Comparison of ENCODE assay signal across 2 cellular contexts in the genomic region with DNA sequence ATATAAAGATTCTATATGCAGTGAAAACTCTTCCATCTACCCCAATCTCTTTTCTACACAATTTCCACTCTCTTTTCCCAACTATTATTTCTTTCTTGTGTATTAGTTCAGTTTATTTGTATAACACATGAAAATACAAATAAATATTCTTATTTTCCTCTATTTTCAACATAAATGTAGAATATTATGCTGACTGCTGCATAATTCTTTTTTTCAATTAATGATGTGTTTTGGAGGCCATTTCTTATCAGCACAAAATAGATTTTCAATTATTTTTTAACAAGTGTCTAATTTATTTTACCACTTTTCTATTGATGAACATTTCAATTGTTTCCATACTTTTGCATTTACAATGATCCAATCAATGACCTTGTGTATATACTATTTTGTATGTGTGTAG.
TF ChIP-seq lines count a peak whose summit lies in the region.

No MANE protein-coding gene starts in this region.

TF ChIP-seq in HepG2, 621 proteins besides CTCF, POLR2A, EP300 and RAD21 (continued from another document):
- peak; percentile 45 to 85; a peak in 3 of 4 replicates for TF ChIP-seq MAFK (conservative IDR thresholded peaks at IDR 0.05 in 1 of 2, IDR thresholded peaks at IDR 0.05 in 1 of 2; ENCODE audit: low read length in 2 of 2)
- TF ChIP-seq NFYC (CRISPR knock-in tag; IDR thresholded peaks at IDR 0.05): no peak

TF ChIP-seq in SK-N-SH treated with all-trans-retinoic acid at 6 μM for 48 hours, 23 proteins besides CTCF, POLR2A, EP300 and RAD21 (continued from another document):
- TF ChIP-seq CREB5 (CRISPR knock-in tag; IDR thresholded peaks at IDR 0.05; ENCODE audit: low read depth) (no peak), ZFP30 (CRISPR knock-in tag; IDR thresholded peaks at IDR 0.05) (no peak), PPARA (CRISPR knock-in tag; IDR thresholded peaks at IDR 0.05; ENCODE audit: borderline replicate concordance) (no peak), ZC3H10 (CRISPR knock-in tag; IDR thresholded peaks at IDR 0.05) (no peak), SNAI2 (CRISPR knock-in tag; IDR thresholded peaks at IDR 0.05) (no peak), GLIS3 (CRISPR knock-in tag; IDR thresholded peaks at IDR 0.05) (no peak), ZNF70 (CRISPR knock-in tag; IDR thresholded peaks at IDR 0.05) (no peak), CSDC2 (CRISPR knock-in tag; IDR thresholded peaks at IDR 0.05) (no peak), ESRRG (CRISPR knock-in tag; IDR thresholded peaks at IDR 0.05) (no peak), ARNTL (CRISPR knock-in tag; IDR thresholded peaks at IDR 0.05; ENCODE audit: borderline replicate concordance, low read depth) (no peak), TCF4 (CRISPR knock-in tag; IDR thresholded peaks at IDR 0.05; ENCODE audit: borderline replicate concordance) (no peak), ZFP3 (CRISPR knock-in tag; IDR thresholded peaks at IDR 0.05) (no peak), TOX (CRISPR knock-in tag; IDR thresholded peaks at IDR 0.05; ENCODE audit: borderline replicate concordance) (no peak), ZNF8 (CRISPR knock-in tag; IDR thresholded peaks at IDR 0.05) (no peak), RARB (CRISPR knock-in tag; IDR thresholded peaks at IDR 0.05) (no peak)
- TF ChIP-seq, protein P1, sequence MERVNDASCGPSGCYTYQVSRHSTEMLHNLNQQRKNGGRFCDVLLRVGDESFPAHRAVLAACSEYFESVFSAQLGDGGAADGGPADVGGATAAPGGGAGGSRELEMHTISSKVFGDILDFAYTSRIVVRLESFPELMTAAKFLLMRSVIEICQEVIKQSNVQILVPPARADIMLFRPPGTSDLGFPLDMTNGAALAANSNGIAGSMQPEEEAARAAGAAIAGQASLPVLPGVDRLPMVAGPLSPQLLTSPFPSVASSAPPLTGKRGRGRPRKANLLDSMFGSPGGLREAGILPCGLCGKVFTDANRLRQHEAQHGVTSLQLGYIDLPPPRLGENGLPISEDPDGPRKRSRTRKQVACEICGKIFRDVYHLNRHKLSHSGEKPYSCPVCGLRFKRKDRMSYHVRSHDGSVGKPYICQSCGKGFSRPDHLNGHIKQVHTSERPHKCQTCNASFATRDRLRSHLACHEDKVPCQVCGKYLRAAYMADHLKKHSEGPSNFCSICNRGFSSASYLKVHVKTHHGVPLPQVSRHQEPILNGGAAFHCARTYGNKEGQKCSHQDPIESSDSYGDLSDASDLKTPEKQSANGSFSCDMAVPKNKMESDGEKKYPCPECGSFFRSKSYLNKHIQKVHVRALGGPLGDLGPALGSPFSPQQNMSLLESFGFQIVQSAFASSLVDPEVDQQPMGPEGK (CRISPR knock-in tag; IDR thresholded peaks at IDR 0.05; ENCODE audit: borderline replicate concordance): no peak
- TF ChIP-seq, protein P2, sequence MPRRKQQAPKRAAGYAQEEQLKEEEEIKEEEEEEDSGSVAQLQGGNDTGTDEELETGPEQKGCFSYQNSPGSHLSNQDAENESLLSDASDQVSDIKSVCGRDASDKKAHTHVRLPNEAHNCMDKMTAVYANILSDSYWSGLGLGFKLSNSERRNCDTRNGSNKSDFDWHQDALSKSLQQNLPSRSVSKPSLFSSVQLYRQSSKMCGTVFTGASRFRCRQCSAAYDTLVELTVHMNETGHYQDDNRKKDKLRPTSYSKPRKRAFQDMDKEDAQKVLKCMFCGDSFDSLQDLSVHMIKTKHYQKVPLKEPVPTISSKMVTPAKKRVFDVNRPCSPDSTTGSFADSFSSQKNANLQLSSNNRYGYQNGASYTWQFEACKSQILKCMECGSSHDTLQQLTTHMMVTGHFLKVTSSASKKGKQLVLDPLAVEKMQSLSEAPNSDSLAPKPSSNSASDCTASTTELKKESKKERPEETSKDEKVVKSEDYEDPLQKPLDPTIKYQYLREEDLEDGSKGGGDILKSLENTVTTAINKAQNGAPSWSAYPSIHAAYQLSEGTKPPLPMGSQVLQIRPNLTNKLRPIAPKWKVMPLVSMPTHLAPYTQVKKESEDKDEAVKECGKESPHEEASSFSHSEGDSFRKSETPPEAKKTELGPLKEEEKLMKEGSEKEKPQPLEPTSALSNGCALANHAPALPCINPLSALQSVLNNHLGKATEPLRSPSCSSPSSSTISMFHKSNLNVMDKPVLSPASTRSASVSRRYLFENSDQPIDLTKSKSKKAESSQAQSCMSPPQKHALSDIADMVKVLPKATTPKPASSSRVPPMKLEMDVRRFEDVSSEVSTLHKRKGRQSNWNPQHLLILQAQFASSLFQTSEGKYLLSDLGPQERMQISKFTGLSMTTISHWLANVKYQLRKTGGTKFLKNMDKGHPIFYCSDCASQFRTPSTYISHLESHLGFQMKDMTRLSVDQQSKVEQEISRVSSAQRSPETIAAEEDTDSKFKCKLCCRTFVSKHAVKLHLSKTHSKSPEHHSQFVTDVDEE (CRISPR knock-in tag; IDR thresholded peaks at IDR 0.05): no peak
TF ChIP-seq in SK-N-SH treated with all-trans-retinoic acid at 6 μM for 48 hours: peak in this region for 0.
